ENCODE assay signal across 1 cellular context in genomic region chr6:106522557-106522956, GRCh38.
TF ChIP-seq lines count a peak whose summit lies in the region.

No MANE protein-coding gene starts in this region.

TF ChIP-seq in HepG2, 621 proteins besides CTCF, POLR2A, EP300 and RAD21 (continued from another document):
- no peak for TF ChIP-seq ZNF770 (CRISPR knock-in tag; IDR thresholded peaks at IDR 0.05)
TF ChIP-seq in HepG2: peak in this region for 0.
